Comparison of ENCODE assay signal across 8 cellular contexts in the genomic region with DNA sequence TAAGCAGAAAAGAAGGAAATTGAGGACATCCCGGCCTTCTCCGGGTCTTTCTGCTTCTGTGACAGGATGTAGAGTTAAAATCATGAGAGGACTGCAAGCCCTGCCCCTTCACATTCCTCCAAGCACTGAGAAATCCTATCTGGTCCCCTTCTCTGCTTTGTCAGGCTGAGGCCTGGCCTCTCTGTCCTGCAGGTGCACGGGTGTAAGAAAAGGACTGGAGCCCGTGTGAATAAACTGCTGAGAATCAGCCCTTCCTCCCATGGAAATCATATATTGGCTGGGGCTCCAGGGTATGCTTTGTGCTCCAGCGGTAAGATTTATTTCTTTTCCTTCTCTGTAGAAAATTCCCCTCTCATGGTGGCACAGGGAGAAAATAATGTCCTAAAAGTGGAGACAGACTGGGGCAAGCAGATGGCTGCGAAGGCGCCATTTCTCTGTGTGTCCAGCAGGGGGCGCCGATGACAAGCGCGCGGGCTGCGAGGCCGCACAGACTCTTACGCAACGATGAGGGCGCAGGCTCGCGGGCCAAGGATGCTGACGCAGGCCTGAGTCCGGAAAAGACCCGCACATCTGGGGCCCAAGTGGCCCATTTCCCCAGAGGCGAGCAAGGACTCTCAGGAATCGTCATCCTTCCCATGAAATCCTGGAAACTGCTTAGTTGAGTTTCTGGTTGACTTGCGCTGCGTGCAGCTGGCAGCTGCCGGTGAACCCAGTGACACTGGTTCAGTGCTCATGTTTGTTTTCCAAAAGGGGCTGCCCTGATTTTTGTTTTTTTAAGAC.
DNase-seq lines count a peak whose midpoint lies in the region; ATAC-seq, FAIRE-seq and TF ChIP-seq lines count a peak whose summit lies in the region.

No MANE protein-coding gene starts in this region.

- dilution Hi-C loops in mammary epithelial cell (cut with HindIII; ENCODE audit: low sequenced_read_pairs), result no loop called here

- ATAC-seq in GM18867 (IDR thresholded peaks at IDR 0.05; ENCODE audit: unreplicated experiment), result peak; percentile 97
- ATAC-seq in HG03097 (IDR thresholded peaks at IDR 0.05; ENCODE audit: low FRiP score, unreplicated experiment), result peak; percentile 93

- H3K36me3 ChIP-seq in mammary epithelial cell (ENCODE audit: insufficient read depth, low read length) (no peaks in the 10 kb centered on the region), small intestine (ENCODE audit: control insufficient read depth in 2 of 2, insufficient read depth in 2 of 2, low read length in 2 of 2) (no peaks in the 10 kb centered on the region)

- BruUV-seq in mammary epithelial cell (replicated peaks; lab: Mats Ljungman, UMichigan), result no TSS peak

- H3K27ac ChIP-seq in VCaP (peak overlapping the region; percentile 78), mammary epithelial cell (ENCODE audit: insufficient read depth, low read depth, low read length) (no peak overlapping the region), small intestine (ENCODE audit: low read depth in 1 of 2, low read length in 1 of 2) (peak overlapping the region in 1 of 2 donors; percentile 80)

- POLR2A ChIA-PET in AG04449 (lab: Yijun Ruan, JAX), result no interaction called here

- in situ Hi-C loops in mammary epithelial cell (cut with MboI; ENCODE audit: low sequenced_read_pairs in 2 of 2), result no loop called here

- H3K27me3 ChIP-seq in mammary epithelial cell (ENCODE audit: insufficient read depth, low read length), result no peaks in the 10 kb centered on the region
- H3K27me3 ChIP-seq in small intestine (ENCODE audit: control insufficient read depth in 2 of 2, insufficient read depth in 2 of 2, low read length in 2 of 2), result no peaks in the 10 kb centered on the region

- peaks cover 0 to 7% (median 5%) of the 10 kb centered on the region in 3 donors for H3K27me3 Mint-ChIP-seq in immature natural killer cell (ENCODE audit: low read depth in 3 of 3)

- H3K79me2 ChIP-seq in mammary epithelial cell (ENCODE audit: insufficient read depth, low read length), result no peaks in the 10 kb centered on the region

- no peaks in the 10 kb centered on the region for H4K20me1 ChIP-seq in mammary epithelial cell (ENCODE audit: insufficient read depth, low read length)

- H2AFZ ChIP-seq in mammary epithelial cell (ENCODE audit: low read depth, low read length), result peak overlapping the region; percentile 36

- H3K9ac ChIP-seq in mammary epithelial cell (ENCODE audit: insufficient read depth, low read length), result no peak overlapping the region

- H3K4me1 Mint-ChIP-seq in immature natural killer cell, result peaks cover 7 to 9% of the 10 kb centered on the region in 2 donors

- FAIRE-seq in small intestine (lab: Jason Lieb, UNC), result no peak

- peaks cover 0 to 2% (median 0%) of the 10 kb centered on the region in 6 donors for H3K9me3 Mint-ChIP-seq in immature natural killer cell

- H3K4me2 ChIP-seq in mammary epithelial cell (ENCODE audit: insufficient read depth, low read depth, low read length), result peak overlapping the region; percentile 37

- DNase-seq in AG04449 (ENCODE audit: low read depth, low spot score), result peak; percentile 41
- DNase-seq in NCI-H2107 (lab: John Stamatoyannopoulos, UW), result peak; percentile 11
- DNase-seq in mammary epithelial cell, result peak; percentile 60
- peak; percentile 35 to 62 (median 53) for DNase-seq in immature natural killer cell
- DNase-seq in small intestine, result peak; percentile 65

- peaks cover 8% of the 10 kb centered on the region for H3K4me1 ChIP-seq in mammary epithelial cell (ENCODE audit: insufficient read depth, low read length)
- H3K4me1 ChIP-seq in small intestine (ENCODE audit: control insufficient read depth in 2 of 2, insufficient read depth in 1 of 2, low read depth in 1 of 2, low read length in 1 of 2), result no peaks in the 10 kb centered on the region

- no peaks in the 10 kb centered on the region for H3K36me3 Mint-ChIP-seq in immature natural killer cell

- peak overlapping the region in 2 of 5 donors; percentile 24 to 38 for H3K4me3 Mint-ChIP-seq in immature natural killer cell

- 26% methylated on average over 24 of the region's 27 CpGs for WGBS in mammary epithelial cell (ENCODE audit: low coverage, missing lambda C conversion rate)
- 19 to 25% (median 24%) methylated on average over 27 of the region's 27 CpGs for WGBS in small intestine, 3 donors

- peak; percentile 95 for TF ChIP-seq CTCF in AG04449 (IDR thresholded peaks at IDR 0.05; ENCODE audit: insufficient read depth, low read length, missing control alignments)
- TF ChIP-seq CTCF in VCaP (conservative IDR thresholded peaks at IDR 0.05), result peak; percentile 98
- TF ChIP-seq CTCF in mammary epithelial cell (conservative IDR thresholded peaks at IDR 0.05 in 1 of 2, IDR thresholded peaks at IDR 0.05 in 1 of 2; ENCODE audit: extremely low read depth in 1 of 2, insufficient read depth in 1 of 2, low read depth in 1 of 2, low read length in 2 of 2), result peak; percentile 91 to 96

- intact Hi-C loops in mammary epithelial cell (cut with micrococcal nuclease), result loop anchor here (1.0 to 10.0 kb wide), 6 partner anchors 55 to 527 kb away; no protein-coding TSS in a partner anchor

- no peak overlapping the region for H3K27ac Mint-ChIP-seq in immature natural killer cell

- CTCF ChIA-PET in AG04449 (lab: Yijun Ruan, JAX) (interaction anchor here (0.6 to 2.0 kb wide), 20 partner anchors 8 to 529 kb away, joined by 3 to 8 read pairs (median 4); no protein-coding TSS in a partner anchor), mammary epithelial cell (lab: Charles Lee; ENCODE audit: low non-redundant PET) (interaction anchor here (0.7 kb wide), 1 partner anchor 651 kb away, joined by 3 read pairs; no protein-coding TSS in a partner anchor)

- peak overlapping the region; percentile 41 for H3K4me3 ChIP-seq in AG04449 (ENCODE audit: low read depth, low read length)
- peak overlapping the region in 1 of 3 experiments; percentile 25 for H3K4me3 ChIP-seq in mammary epithelial cell (replicated peaks in 1 of 3; ENCODE audit: insufficient read depth in 1 of 3, low read depth in 2 of 3, low read length in 3 of 3)
- H3K4me3 ChIP-seq in small intestine (ENCODE audit: low read depth in 1 of 2, low read length in 2 of 2), result no peak overlapping the region

- no peaks in the 10 kb centered on the region for H3K9me3 ChIP-seq in mammary epithelial cell (replicated peaks; ENCODE audit: insufficient read depth, low read length)
- H3K9me3 ChIP-seq in small intestine (ENCODE audit: control insufficient read depth, low read depth), result no peaks in the 10 kb centered on the region

Comparison
In these comparisons a context has a peak if more than half of its experiments do, and no peak if none do; other contexts are left out.
1. DNase-seq: peak in every context shown above with its lines; median percentile 65 in small intestine; 60 in mammary epithelial cell; 53 in immature natural killer cell; 41 in AG04449; 11 in NCI-H2107.